13 cellular contexts compared by ENCODE assay signal in genomic region chr2:43513216-43513615, GRCh38.
A peak's percentile ranks its signal among the peaks of the same experiment; 100 is the strongest.
DNase-seq lines count a peak whose midpoint lies in the region; ATAC-seq and TF ChIP-seq lines count a peak whose summit lies in the region.
"Had no signal": no experiment of that assay in that cellular context is flagged by ENCODE, and none has a peak within 500 bp of the region (broad histone marks: within the 10 kb centered on the region; RNA-seq: fewer than 3 reads in every experiment).

No MANE protein-coding gene starts in this region.

- H3K4me3 Mint-ChIP-seq in immature natural killer cell = no peak overlapping the region
- H3K4me3 Mint-ChIP-seq: memory B cell had no signal

- DNase-seq in colonic mucosa (no peak), suprapubic skin (ENCODE audit: low spot score in 2 of 2) (no peak), immature natural killer cell (no peak), SJCRH30 (no peak), GOT3 (lab: John Stamatoyannopoulos, UW) (no peak), NCI-H2081 treated with DMSO at 0.1 percent for 48 hours (lab: John Stamatoyannopoulos, UW) (no peak)
- DNase-seq: activated T-cell treated with anti-CD3 and anti-CD28 coated beads, Interleukin-2, amount 50 U/mL, for 48 hours; central memory CD4-positive, alpha-beta T cell; NCI-H2171 treated with DMSO at 0.1 percent for 48 hours had no signal

- ATAC-seq in GM18909 (IDR thresholded peaks at IDR 0.05; ENCODE audit: poor library complexity, unreplicated experiment) (peak; percentile 75), HG02759 (IDR thresholded peaks at IDR 0.05; ENCODE audit: unreplicated experiment) (peak; percentile 43)

- H3K27ac Mint-ChIP-seq in immature natural killer cell = no peak overlapping the region
- H3K27ac Mint-ChIP-seq: memory B cell had no signal

- no peaks in the 10 kb centered on the region for H3K27me3 Mint-ChIP-seq in immature natural killer cell (ENCODE audit: low read depth in 3 of 3)
- H3K27me3 Mint-ChIP-seq: memory B cell had no signal

- TF ChIP-seq CTCF in colonic mucosa (IDR thresholded peaks at IDR 0.05) = no peak
- TF ChIP-seq CTCF in suprapubic skin (IDR thresholded peaks at IDR 0.05) = no peak

- H3K4me1 Mint-ChIP-seq in immature natural killer cell = peaks cover 8 to 26% of the 10 kb centered on the region in 2 donors

- H3K36me3 ChIP-seq in colonic mucosa = no peaks in the 10 kb centered on the region
- no peaks in the 10 kb centered on the region for H3K36me3 ChIP-seq in suprapubic skin
- peaks cover 7% of the 10 kb centered on the region for H3K36me3 ChIP-seq in SJCRH30

- H3K36me3 Mint-ChIP-seq in immature natural killer cell = peaks cover 0 to 16% (median 8%) of the 10 kb centered on the region in 3 donors

- intact Hi-C loops in colonic mucosa (cut with DNase I) = no loop called here

- H3K9me3 ChIP-seq in colonic mucosa (no peaks in the 10 kb centered on the region), suprapubic skin (no peaks in the 10 kb centered on the region), SJCRH30 (replicated peaks) (no peaks in the 10 kb centered on the region)

- H3K27me3 ChIP-seq in colonic mucosa (no peaks in the 10 kb centered on the region), suprapubic skin (no peaks in the 10 kb centered on the region), SJCRH30 (no peaks in the 10 kb centered on the region)

- H3K4me1 ChIP-seq in colonic mucosa (no peaks in the 10 kb centered on the region), suprapubic skin (peaks cover 45% of the 10 kb centered on the region), SJCRH30 (peaks cover 4% of the 10 kb centered on the region)

- TF ChIP-seq EP300 in suprapubic skin (IDR thresholded peaks at IDR 0.05) = no peak

- no peaks in the 10 kb centered on the region for H3K9me3 Mint-ChIP-seq in immature natural killer cell
- H3K9me3 Mint-ChIP-seq: memory B cell had no signal

- no peak overlapping the region for H3K9ac ChIP-seq in colonic mucosa (ENCODE audit: low read depth in 2 of 2, low read length in 2 of 2)

- H3K27ac ChIP-seq in colonic mucosa = peak overlapping the region; percentile 29
- peak overlapping the region; percentile 50 for H3K27ac ChIP-seq in suprapubic skin
- H3K27ac ChIP-seq in SJCRH30 = no peak overlapping the region
- H3K27ac ChIP-seq: RWPE1 had no signal

- TF ChIP-seq POLR2A in suprapubic skin (IDR thresholded peaks at IDR 0.05) = no peak

- H3K4me3 ChIP-seq in colonic mucosa (no peak overlapping the region), suprapubic skin (no peak overlapping the region), SJCRH30 (no peak overlapping the region)
